Comparison of ENCODE assay signal across 9 cellular contexts in genomic region chr7:115356139-115356746, GRCh38.
DNase-seq lines count a peak whose midpoint lies in the region; ATAC-seq, FAIRE-seq and TF ChIP-seq lines count a peak whose summit lies in the region.
"Had no signal": no experiment of that assay in that cellular context is flagged by ENCODE, and none has a peak within 500 bp of the region (broad histone marks: within the 10 kb centered on the region; RNA-seq: fewer than 3 reads in every experiment).

No MANE protein-coding gene starts in this region.

- intact Hi-C loops in aorta (cut with DNase I): no loop called here

- no peaks in the 10 kb centered on the region for H3K36me3 ChIP-seq in aorta (ENCODE audit: control insufficient read depth in 1 of 2, insufficient read depth in 2 of 2, low read length in 1 of 2)

- DNase-seq in DMS114 treated with DMSO at 0.1 percent for 48 hours (lab: John Stamatoyannopoulos, UW; ENCODE audit: unreplicated experiment) (peak; percentile 8), HFF-Myc (ENCODE audit: extremely low read depth, low read depth) (no peak), kidney glomerular epithelial cell (lab: John Stamatoyannopoulos, UW) (peak; percentile 11), NCI-H2196 treated with DMSO at 0.1 percent for 48 hours (lab: John Stamatoyannopoulos, UW; ENCODE audit: unreplicated experiment) (no peak), cerebellum (ENCODE audit: low spot score) (no peak), aorta (no peak)

- 49 to 51% methylated on average over 2 of the region's 2 CpGs for WGBS in aorta, 2 donors

- no peak overlapping the region for H3K27ac ChIP-seq in aorta (ENCODE audit: low read depth in 1 of 2, low read length in 2 of 2)
- H3K27ac ChIP-seq: HL-60 had no signal

- peak; percentile 77 for FAIRE-seq in TTC549 (lab: Jason Lieb, UNC)

- ATAC-seq in aorta (ENCODE audit: low FRiP score): no peak
- ATAC-seq in GM18858 (IDR thresholded peaks at IDR 0.05; ENCODE audit: unreplicated experiment): no peak

- no peaks in the 10 kb centered on the region for H3K4me1 ChIP-seq in aorta (ENCODE audit: control insufficient read depth in 1 of 2, insufficient read depth in 2 of 2, low read length in 2 of 2)

- H3K27me3 ChIP-seq in aorta (ENCODE audit: control insufficient read depth in 1 of 2, insufficient read depth in 2 of 2, low read length in 1 of 2): no peaks in the 10 kb centered on the region

- H3K4me3 ChIP-seq in HFF-Myc (replicated peaks; ENCODE audit: low read depth, low read length) (no peak overlapping the region), aorta (ENCODE audit: low read length in 2 of 2) (no peak overlapping the region)

- no peaks in the 10 kb centered on the region for H3K9me3 ChIP-seq in aorta (ENCODE audit: control insufficient read depth, low read length)

- TF ChIP-seq CTCF in HFF-Myc (IDR thresholded peaks at IDR 0.05; ENCODE audit: low read depth, low read length, missing control alignments): peak; percentile 33

Comparison
In these comparisons a context has a peak if more than half of its experiments do, and no peak if none do; other contexts are left out.
1. DNase-seq: peak in DMS114 treated with DMSO at 0.1 percent for 48 hours (single experiment) and kidney glomerular epithelial cell (single experiment); none in HFF-Myc (single experiment), NCI-H2196 treated with DMSO at 0.1 percent for 48 hours (single experiment), cerebellum (single experiment) and aorta (0 of 2).